ENCODE assay signal across 19 cellular contexts in the genomic region with DNA sequence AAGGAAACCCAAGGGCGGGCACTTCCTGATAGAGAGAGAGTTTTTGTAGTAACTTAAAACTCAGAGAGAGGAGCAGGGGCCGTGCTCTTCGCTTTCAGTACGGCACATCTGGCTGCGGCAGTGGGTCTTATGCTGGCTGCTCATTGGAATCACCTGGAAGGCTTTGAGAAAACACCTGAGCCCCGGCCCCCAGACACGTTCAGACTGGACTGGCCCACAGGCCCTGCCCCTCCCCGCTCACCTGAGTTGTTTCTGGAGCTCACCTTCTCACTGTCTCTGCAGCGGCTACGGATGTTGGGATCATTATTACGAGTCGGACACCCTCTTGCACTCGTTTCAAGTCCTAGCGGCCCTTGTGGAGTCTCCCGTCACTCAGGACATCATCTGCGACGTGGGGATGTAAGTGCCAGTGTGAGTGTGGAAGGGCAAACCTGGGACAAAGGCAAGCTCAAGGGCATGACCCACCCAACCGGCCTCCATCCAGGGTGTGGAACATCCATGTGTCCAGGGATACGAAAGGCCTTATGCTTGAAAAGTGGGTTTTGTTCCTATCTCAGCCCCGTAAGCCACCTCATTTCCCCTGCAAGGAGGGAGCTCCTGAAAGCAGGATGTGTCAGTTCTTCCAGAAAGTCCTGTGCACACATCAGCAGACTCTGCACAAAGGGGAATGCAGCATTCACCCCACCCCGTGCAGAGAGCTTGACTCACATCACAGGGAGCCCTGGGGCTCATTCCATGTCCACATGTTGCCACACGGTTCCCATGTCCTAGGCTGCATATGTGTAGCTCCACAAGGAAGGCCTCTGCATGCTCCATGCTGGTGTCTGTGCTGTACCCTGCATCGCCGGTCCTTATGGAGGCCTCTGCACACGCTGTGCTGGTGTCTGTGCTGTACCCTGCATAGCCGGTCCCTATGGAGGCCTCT.
"Had no signal": no experiment of that assay in that cellular context is flagged by ENCODE, and none has a peak within 500 bp of the region (broad histone marks: within the 10 kb centered on the region; RNA-seq: fewer than 3 reads in every experiment).

No MANE protein-coding gene starts in this region.

- ATAC-seq: activated T-cell treated with anti-CD3 and anti-CD28 coated beads, Interleukin-2, amount 50 U/mL, for 72 hours; gastroesophageal sphincter; pancreas; stimulated activated memory B cell treated with anti-CD40 and anti-IgM and Interleukin-4, amounts not matched to agents 10 μg/mL and 1 μg/mL and 100 μg/mL, for 72 hours; WTC11 had no signal

- H3K4me3 ChIP-seq: gastroesophageal sphincter, pancreas, transverse colon had no signal

- H3K9me3 Mint-ChIP-seq: activated naive CD4-positive, alpha-beta T cell treated with anti-CD3 and anti-CD28 coated beads, Interleukin-2, amount 50 U/mL, for 72 hours; activated T-cell treated with anti-CD3 and anti-CD28 coated beads, Interleukin-2, amount 50 U/mL, for 72 hours; dendritic cell treated with granulocyte-macrophage colony-stimulating factor and Interleukin-4, amounts not matched to agents 40 ng/mL and 50 ng/mL, for 4 days; mesothelial cell of epicardium; stimulated activated memory B cell treated with anti-CD40 and anti-IgM and Interleukin-4, amounts not matched to agents 10 μg/mL and 1 μg/mL and 100 μg/mL, for 72 hours; WTC11 had no signal

- H3K27ac ChIP-seq: brain microvascular endothelial cell, gastroesophageal sphincter, pancreas, transverse colon had no signal

- H3K4me3 Mint-ChIP-seq: activated T-cell treated with anti-CD3 and anti-CD28 coated beads, Interleukin-2, amount 50 U/mL, for 72 hours; dendritic cell treated with granulocyte-macrophage colony-stimulating factor and Interleukin-4, amounts not matched to agents 40 ng/mL and 50 ng/mL, for 4 days; mesothelial cell of epicardium; stimulated activated memory B cell treated with anti-CD40 and anti-IgM and Interleukin-4, amounts not matched to agents 10 μg/mL and 1 μg/mL and 100 μg/mL, for 72 hours; WTC11 had no signal

- H3K27me3 Mint-ChIP-seq: dendritic cell treated with granulocyte-macrophage colony-stimulating factor and Interleukin-4, amounts not matched to agents 40 ng/mL and 50 ng/mL, for 4 days; stimulated activated memory B cell treated with anti-CD40 and anti-IgM and Interleukin-4, amounts not matched to agents 10 μg/mL and 1 μg/mL and 100 μg/mL, for 72 hours had no signal

- FAIRE-seq: islet of Langerhans, pancreas, TTC549 had no signal

- H3K27me3 ChIP-seq: brain microvascular endothelial cell, gastroesophageal sphincter, pancreas, transverse colon had no signal

- DNase-seq: activated CD4-positive, alpha-beta T cell treated with anti-CD3 and anti-CD28 coated beads for 4 hours; activated CD8-positive, alpha-beta memory T cell treated with anti-CD3 and anti-CD28 coated beads, Interleukin-2, amount 50 U/mL, for 48 hours; activated gamma-delta T cell; activated T-cell treated with anti-CD3 and anti-CD28 coated beads, Interleukin-2, amount 50 U/mL, for 72 hours; amygdala; brain microvascular endothelial cell; cerebellar nuclear complex; effector memory CD4-positive, alpha-beta T cell; substantia nigra; transverse colon had no signal

- H3K27ac Mint-ChIP-seq: activated naive CD4-positive, alpha-beta T cell treated with anti-CD3 and anti-CD28 coated beads, Interleukin-2, amount 50 U/mL, for 72 hours; activated T-cell treated with anti-CD3 and anti-CD28 coated beads, Interleukin-2, amount 50 U/mL, for 72 hours; dendritic cell treated with granulocyte-macrophage colony-stimulating factor and Interleukin-4, amounts not matched to agents 40 ng/mL and 50 ng/mL, for 4 days; mesothelial cell of epicardium; stimulated activated memory B cell treated with anti-CD40 and anti-IgM and Interleukin-4, amounts not matched to agents 10 μg/mL and 1 μg/mL and 100 μg/mL, for 72 hours; WTC11 had no signal

- H3K9me3 ChIP-seq: gastroesophageal sphincter, pancreas, transverse colon had no signal
